In the genomic region with DNA sequence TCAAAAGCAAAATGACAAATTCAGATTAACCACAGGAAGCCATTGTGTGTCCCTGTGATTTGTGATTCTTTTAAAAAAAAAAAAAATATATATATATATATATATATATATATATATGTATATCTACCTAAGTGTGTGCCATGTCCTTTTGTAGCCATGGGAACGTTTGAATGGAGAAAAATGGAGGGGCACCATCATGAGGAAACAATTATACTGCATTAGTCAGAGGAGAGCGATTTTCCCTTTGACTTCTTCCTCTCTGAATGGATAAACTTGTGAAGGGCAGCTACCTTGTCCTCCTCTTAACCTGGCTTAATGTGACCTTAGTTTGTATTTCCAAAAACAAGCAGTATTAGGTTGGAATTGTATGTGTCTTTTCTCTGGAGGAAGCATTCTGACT, we compare ENCODE assay signal across 19 cellular contexts. TPM values are rescaled to one million over a fixed set of nuclear protein-coding genes. Genes with fewer than 3 reads are reported as not detected.
DNase-seq lines count a peak whose midpoint lies in the region; TF ChIP-seq lines count a peak whose summit lies in the region.
"Had no signal": no experiment of that assay in that cellular context is flagged by ENCODE, and none has a peak within 500 bp of the region (broad histone marks: within the 10 kb centered on the region; RNA-seq: fewer than 3 reads in every experiment).

No MANE protein-coding gene starts in this region.

- peak; percentile 28 for DNase-seq in EH (ENCODE audit: low read depth)
- peak; percentile 3 for DNase-seq in HT1080 (ENCODE audit: low read depth)
- peak; percentile 2 for DNase-seq in NCI-H2227 treated with DMSO at 0.1 percent for 48 hours (lab: John Stamatoyannopoulos, UW)
- peak; percentile 51 for DNase-seq in fibroblast of peridontal ligament (ENCODE audit: extremely low read depth)
- no peak for DNase-seq in NOMO-1 treated with DMSO at 0.1 percent for 48 hours (lab: John Stamatoyannopoulos, UW; ENCODE audit: unreplicated experiment)
- DNase-seq in erythroblast (lab: John Stamatoyannopoulos, UW), result no peak
- DNase-seq in DMS153 treated with DMSO at 0.1 percent for 48 hours (lab: John Stamatoyannopoulos, UW; ENCODE audit: unreplicated experiment), result no peak
- DNase-seq: CD4-positive, CD25-positive, alpha-beta regulatory T cell; DMS153; H7; KG1; MM.1S; NCI-H187; NCI-H226; NCI-H510A treated with DMSO at 0.1 percent for 48 hours; SHP77; T-helper 9 cell had no signal

- no peak for TF ChIP-seq POLR2A in erythroblast (IDR thresholded peaks at IDR 0.05; ENCODE audit: low read length)

RNA-seq across cellular contexts. Expression of a gene that starts 23.3 kb away (rescaled TPM):
- total RNA-seq in HT1080 (2014; rRNA removed; shearing (Covaris generic)), result not detected in 2 replicates
- polyA plus RNA-seq in HT1080 (2015; cell fraction: cytosol; rRNA removed), result not detected in 2 replicates
- polyA plus RNA-seq in HT1080 (2015; cell fraction: nucleus; rRNA removed), result not detected in 2 replicates
- total RNA-seq: CD4-positive, CD25-positive, alpha-beta regulatory T cell; H7; SK-MEL-5 had no signal
- polyA plus RNA-seq: AG04450; CD4-positive, CD25-positive, alpha-beta regulatory T cell had no signal

Comparison
In these comparisons a context has a peak if more than half of its experiments do, and no peak if none do; other contexts are left out.
1. DNase-seq: peak in EH (single experiment), HT1080 (single experiment), NCI-H2227 treated with DMSO at 0.1 percent for 48 hours (single experiment) and fibroblast of peridontal ligament (single experiment); none in NOMO-1 treated with DMSO at 0.1 percent for 48 hours (single experiment), erythroblast (0 of 2) and DMS153 treated with DMSO at 0.1 percent for 48 hours (single experiment).